In genomic region chr22:23169032-23169384, GRCh38 we compare ENCODE assay signal across 30 cellular contexts. TPM values are rescaled to one million over a fixed set of nuclear protein-coding genes. Genes with fewer than 3 reads are reported as not detected.
"Had no signal": no experiment of that assay in that cellular context is flagged by ENCODE, and none has a peak within 500 bp of the region (broad histone marks: within the 10 kb centered on the region; RNA-seq: fewer than 3 reads in every experiment).

No MANE protein-coding gene starts in this region.

- H3K4me3 Mint-ChIP-seq: mesothelial cell of epicardium, naive B cell had no signal

- H3K36me3 Mint-ChIP-seq: mesothelial cell of epicardium, naive B cell had no signal

- H3K27ac ChIP-seq: coronary artery, epithelial cell of prostate, esophagus squamous epithelium, gastroesophageal sphincter, heart right ventricle, left lung, lower lobe of right lung had no signal

- ATAC-seq: gastroesophageal sphincter, left cardiac atrium, left lung, left ventricle myocardium superior, lower lobe of right lung, mucosa of descending colon had no signal

- H3K27me3 Mint-ChIP-seq: naive B cell had no signal

- H3K4me3 ChIP-seq: coronary artery, dorsolateral prefrontal cortex, esophagus squamous epithelium, gastroesophageal sphincter, heart right ventricle, left lung, lower lobe of right lung, mucosa of descending colon had no signal

- DNase-seq: dermis blood vessel endothelial cell; effector CD4-positive, alpha-beta T cell; effector memory CD4-positive, alpha-beta T cell; erythroblast; esophagus squamous epithelium; foreskin fibroblast; foreskin melanocyte; head of caudate nucleus; heart right ventricle; hippocampal formation; left cardiac atrium; left ventricle myocardium superior; lower lobe of right lung; mesenchymal stem cell; mucosa of descending colon; naive B cell had no signal

- H3K9me3 Mint-ChIP-seq: mesothelial cell of epicardium had no signal

- H3K36me3 ChIP-seq: esophagus squamous epithelium, gastroesophageal sphincter, heart right ventricle, left lung, lower lobe of right lung had no signal

- FAIRE-seq: colon, endometrium, islet of Langerhans, keratinocyte had no signal

- H3K27me3 ChIP-seq: dorsolateral prefrontal cortex, esophagus squamous epithelium, gastroesophageal sphincter, heart right ventricle, left lung had no signal

- H3K4me1 ChIP-seq: heart right ventricle had no signal

- H3K9me3 ChIP-seq: esophagus squamous epithelium, heart right ventricle, left lung, lower lobe of right lung, mucosa of descending colon had no signal

- H3K27ac Mint-ChIP-seq: mesothelial cell of epicardium had no signal

RNA-seq across cellular contexts. Expression of gene RSPH14, which starts 27.2 kb away (rescaled TPM):
- total RNA-seq: esophagus mucosa, esophagus squamous epithelium, left cardiac atrium, left ventricle myocardium superior, lung microvascular endothelial cell, mesenteric fat pad, myocyte had no signal
- polyA plus RNA-seq: keratinocyte had no signal
